In the genomic region with DNA sequence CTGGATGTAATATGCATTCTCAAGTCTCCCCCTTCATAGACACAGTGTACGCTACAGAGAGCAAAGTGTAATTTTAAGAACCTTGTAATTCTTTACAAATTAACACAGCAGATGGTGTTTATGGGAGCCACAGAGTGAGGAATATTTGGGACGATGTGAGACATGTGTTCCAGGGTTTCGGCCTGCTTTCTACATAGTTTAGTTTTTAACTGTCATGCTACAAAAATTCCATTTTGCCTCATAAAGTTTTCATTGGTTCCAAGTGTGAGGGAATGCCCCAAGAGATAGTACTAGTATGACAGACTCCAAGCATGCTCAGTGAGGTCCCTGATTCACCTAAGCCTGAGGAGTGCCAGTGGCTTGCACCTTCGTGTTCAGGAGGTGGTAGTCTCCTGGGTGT, we compare ENCODE assay signal across 20 cellular contexts.
DNase-seq lines count a peak whose midpoint lies in the region; ATAC-seq, FAIRE-seq and TF ChIP-seq lines count a peak whose summit lies in the region.
"Had no signal": no experiment of that assay in that cellular context is flagged by ENCODE, and none has a peak within 500 bp of the region (broad histone marks: within the 10 kb centered on the region; RNA-seq: fewer than 3 reads in every experiment).

No MANE protein-coding gene starts in this region.

- DNase-seq in AG20443 (ENCODE audit: low spot score) (peak; percentile 11), GM03348 (ENCODE audit: low spot score) (peak; percentile 49), K562 (ENCODE audit: extremely low read depth in 1 of 4, low spot score in 3 of 4) (no peak), smooth muscle cell (lab: John Stamatoyannopoulos, UW; ENCODE audit: unreplicated experiment) (no peak), NCI-H345 (lab: John Stamatoyannopoulos, UW) (no peak), endodermal cell (no peak)
- DNase-seq: C1 segment of cervical spinal cord; CD8-positive, alpha-beta T cell; MM.1S; NCI-H1048; NCI-H1417 treated with DMSO at 0.1 percent for 48 hours; NCI-H1930; NCI-H446; NCI-H526; Peyer's patch had no signal

- TF ChIP-seq EP300 in K562 (IDR thresholded peaks at IDR 0.05; ENCODE audit: low read length), result no peak

- in situ Hi-C loops in K562 (cut with MboI), result no loop called here

- no peak for FAIRE-seq in K562 (lab: Jason Lieb, UNC)
- FAIRE-seq: A549, GM12891, GM18507 had no signal

- POLR2A ChIA-PET in K562 (lab: Yijun Ruan, JAX), result no interaction called here

- BruUV-seq in K562 (replicated peaks; lab: Mats Ljungman, UMichigan), result no TSS peak

- no peak overlapping the region for H3K9ac ChIP-seq in K562 (ENCODE audit: insufficient read depth in 1 of 2, low read depth in 2 of 2, low read length in 2 of 2)
- H3K9ac ChIP-seq in smooth muscle cell (ENCODE audit: low read depth), result no peak overlapping the region
- H3K9ac ChIP-seq in endodermal cell (ENCODE audit: extremely low read depth, low read length, poor library complexity, severe bottlenecking), result no peak overlapping the region

- H3K79me2 ChIP-seq in K562 (ENCODE audit: control insufficient read depth, insufficient read depth, low read length), result no peaks in the 10 kb centered on the region
- no peaks in the 10 kb centered on the region for H3K79me2 ChIP-seq in smooth muscle cell (ENCODE audit: low read depth)

- H3F3A ChIP-seq in smooth muscle cell (ENCODE audit: low read depth), result no peaks in the 10 kb centered on the region

- peaks cover 2% of the 10 kb centered on the region for H3K9me3 Mint-ChIP-seq in endodermal cell

- intact Hi-C loops in K562 (cut with micrococcal nuclease), result loop anchor here (5.0 kb wide), 1 partner anchor 53 kb away; no protein-coding TSS in a partner anchor

- peaks cover 4% of the 10 kb centered on the region for H3K27me3 Mint-ChIP-seq in endodermal cell (ENCODE audit: insufficient read depth)

- no peak overlapping the region for H3K27ac Mint-ChIP-seq in endodermal cell
- H3K27ac Mint-ChIP-seq: CD8-positive, alpha-beta T cell had no signal

- H3K4me3 ChIP-seq in K562 (no peak overlapping the region), smooth muscle cell (no peak overlapping the region), endodermal cell (ENCODE audit: low read length) (no peak overlapping the region)
- H3K4me3 ChIP-seq: A549, Peyer's patch had no signal

- no peaks in the 10 kb centered on the region for H3K36me3 Mint-ChIP-seq in endodermal cell (ENCODE audit: low read depth)
- H3K36me3 Mint-ChIP-seq: CD8-positive, alpha-beta T cell had no signal

- H3K4me1 ChIP-seq in K562 (replicated peaks in 1 of 2; ENCODE audit: control insufficient read depth in 2 of 2, insufficient read depth in 2 of 2, low read length in 2 of 2), result peaks cover 0 to 16% of the 10 kb centered on the region in 2 experiments; a peak in 2 of 5 replicates
- H3K4me1 ChIP-seq in smooth muscle cell (ENCODE audit: low read depth), result no peaks in the 10 kb centered on the region
- no peaks in the 10 kb centered on the region for H3K4me1 ChIP-seq in endodermal cell (ENCODE audit: control insufficient read depth, insufficient read depth, low read length)
- H3K4me1 ChIP-seq: A549, Peyer's patch had no signal

- TF ChIP-seq POLR2A in K562 (conservative IDR thresholded peaks at IDR 0.05), result no peak

- TF ChIP-seq RAD21 in K562 (CRISPR knock-in tag; conservative IDR thresholded peaks at IDR 0.05 in 1 of 2, IDR thresholded peaks at IDR 0.05 in 1 of 2), result no peak

- H2AFZ ChIP-seq in K562 (ENCODE audit: low read depth, low read length) (peak overlapping the region; percentile 43), smooth muscle cell (ENCODE audit: low read depth) (peak overlapping the region; percentile 45)

- H3K4me1 Mint-ChIP-seq in endodermal cell, result peaks cover 8% of the 10 kb centered on the region

- H3K9me3 ChIP-seq in K562 (replicated peaks; ENCODE audit: control insufficient read depth, insufficient read depth, low read depth, low read length), result no peaks in the 10 kb centered on the region
- H3K9me3 ChIP-seq in smooth muscle cell (replicated peaks; ENCODE audit: low read depth), result no peaks in the 10 kb centered on the region
- no peaks in the 10 kb centered on the region for H3K9me3 ChIP-seq in endodermal cell (ENCODE audit: control insufficient read depth, low read length)
- H3K9me3 ChIP-seq: A549, Peyer's patch had no signal

- no peak overlapping the region for H3K4me3 Mint-ChIP-seq in endodermal cell
- H3K4me3 Mint-ChIP-seq: CD8-positive, alpha-beta T cell had no signal

- H3K9me1 ChIP-seq in K562 (ENCODE audit: control insufficient read depth, insufficient read depth, low read length), result no peaks in the 10 kb centered on the region

- TF ChIP-seq CTCF in K562 (IDR thresholded peaks at IDR 0.05 in 2 of 3, conservative IDR thresholded peaks at IDR 0.05 in 1 of 3; ENCODE audit: insufficient read depth in 2 of 3, low read depth in 1 of 3, low read length in 3 of 3) (no peak), smooth muscle cell (IDR thresholded peaks at IDR 0.05; ENCODE audit: borderline replicate concordance, insufficient read depth, poor library complexity, severe bottlenecking) (no peak), endodermal cell (conservative IDR thresholded peaks at IDR 0.05) (no peak)

- H4K20me1 ChIP-seq in K562 (replicated peaks; ENCODE audit: control insufficient read depth, insufficient read depth, low read length), result no peaks in the 10 kb centered on the region
- no peaks in the 10 kb centered on the region for H4K20me1 ChIP-seq in smooth muscle cell (ENCODE audit: low read depth)

- ATAC-seq in K562 (peak; percentile 58), GM18870 (IDR thresholded peaks at IDR 0.05; ENCODE audit: unreplicated experiment) (no peak)
- ATAC-seq: A549; CD8-positive, alpha-beta T cell; SK-N-SH treated with all-trans-retinoic acid at 6 μM for 48 hours had no signal

- no peak overlapping the region for H3K27ac ChIP-seq in K562 (ENCODE audit: extremely low read depth, low read depth, low read length)
- no peak overlapping the region for H3K27ac ChIP-seq in smooth muscle cell (ENCODE audit: low read depth)
- H3K27ac ChIP-seq in endodermal cell (ENCODE audit: low read depth, low read length), result no peak overlapping the region
- H3K27ac ChIP-seq: A549, Peyer's patch had no signal

- CTCF ChIA-PET in K562 (lab: Yijun Ruan, JAX; ENCODE audit: low intra/inter-chr PET ratio), result no interaction called here

- no peaks in the 10 kb centered on the region for H3K36me3 ChIP-seq in K562 (ENCODE audit: control insufficient read depth, insufficient read depth, low read length)
- no peaks in the 10 kb centered on the region for H3K36me3 ChIP-seq in smooth muscle cell (ENCODE audit: low read depth)
- no peaks in the 10 kb centered on the region for H3K36me3 ChIP-seq in endodermal cell (ENCODE audit: control insufficient read depth, insufficient read depth, low read length)
- H3K36me3 ChIP-seq: Peyer's patch had no signal

- no peaks in the 10 kb centered on the region for H3K27me3 ChIP-seq in K562 (ENCODE audit: control insufficient read depth in 2 of 2, insufficient read depth in 2 of 2, low read length in 2 of 2)
- H3K27me3 ChIP-seq in smooth muscle cell (ENCODE audit: low read depth), result peaks cover 10% of the 10 kb centered on the region
- no peaks in the 10 kb centered on the region for H3K27me3 ChIP-seq in endodermal cell (ENCODE audit: control insufficient read depth, insufficient read depth, low read length, poor library complexity, severe bottlenecking)
- H3K27me3 ChIP-seq: Peyer's patch had no signal

- H3K4me2 ChIP-seq in K562 (ENCODE audit: insufficient read depth, low read length) (no peak overlapping the region), smooth muscle cell (no peak overlapping the region)
- H3K4me2 ChIP-seq: A549 had no signal

- WGBS in K562 (ENCODE audit: insufficient coverage, low coverage, missing lambda C conversion rate), result 46% methylated on average over 4 of the region's 4 CpGs
- WGBS in smooth muscle cell (ENCODE audit: low lambda C conversion rate), result 42% methylated on average over 4 of the region's 4 CpGs
- 81 to 91% methylated on average over 2 to 4 of the region's 4 CpGs for WGBS in endodermal cell (ENCODE audit: insufficient coverage in 1 of 2, insufficient read length in 1 of 2), 2 experiments

TF ChIP-seq in K562, 482 proteins besides CTCF, POLR2A, EP300 and RAD21 (continues in another document):
- TF ChIP-seq BCL6 (CRISPR knock-in tag; IDR thresholded peaks at IDR 0.05) (no peak), DPF2 (IDR thresholded peaks at IDR 0.05) (no peak), ZFP1 (CRISPR knock-in tag; IDR thresholded peaks at IDR 0.05) (no peak), KHSRP (IDR thresholded peaks at IDR 0.05) (no peak), SRF (CRISPR knock-in tag; IDR thresholded peaks at IDR 0.05) (no peak), ZNF644 (tag; IDR thresholded peaks at IDR 0.05; ENCODE audit: low read depth) (no peak)
- TF ChIP-seq, protein P1, sequence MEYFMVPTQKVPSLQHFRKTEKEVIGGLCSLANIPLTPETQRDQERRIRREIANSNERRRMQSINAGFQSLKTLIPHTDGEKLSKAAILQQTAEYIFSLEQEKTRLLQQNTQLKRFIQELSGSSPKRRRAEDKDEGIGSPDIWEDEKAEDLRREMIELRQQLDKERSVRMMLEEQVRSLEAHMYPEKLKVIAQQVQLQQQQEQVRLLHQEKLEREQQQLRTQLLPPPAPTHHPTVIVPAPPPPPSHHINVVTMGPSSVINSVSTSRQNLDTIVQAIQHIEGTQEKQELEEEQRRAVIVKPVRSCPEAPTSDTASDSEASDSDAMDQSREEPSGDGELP (CRISPR knock-in tag; IDR thresholded peaks at IDR 0.05; ENCODE audit: borderline replicate concordance), result no peak
- TF ChIP-seq, protein P2, sequence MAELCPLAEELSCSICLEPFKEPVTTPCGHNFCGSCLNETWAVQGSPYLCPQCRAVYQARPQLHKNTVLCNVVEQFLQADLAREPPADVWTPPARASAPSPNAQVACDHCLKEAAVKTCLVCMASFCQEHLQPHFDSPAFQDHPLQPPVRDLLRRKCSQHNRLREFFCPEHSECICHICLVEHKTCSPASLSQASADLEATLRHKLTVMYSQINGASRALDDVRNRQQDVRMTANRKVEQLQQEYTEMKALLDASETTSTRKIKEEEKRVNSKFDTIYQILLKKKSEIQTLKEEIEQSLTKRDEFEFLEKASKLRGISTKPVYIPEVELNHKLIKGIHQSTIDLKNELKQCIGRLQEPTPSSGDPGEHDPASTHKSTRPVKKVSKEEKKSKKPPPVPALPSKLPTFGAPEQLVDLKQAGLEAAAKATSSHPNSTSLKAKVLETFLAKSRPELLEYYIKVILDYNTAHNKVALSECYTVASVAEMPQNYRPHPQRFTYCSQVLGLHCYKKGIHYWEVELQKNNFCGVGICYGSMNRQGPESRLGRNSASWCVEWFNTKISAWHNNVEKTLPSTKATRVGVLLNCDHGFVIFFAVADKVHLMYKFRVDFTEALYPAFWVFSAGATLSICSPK (IDR thresholded peaks at IDR 0.05; ENCODE audit: borderline replicate concordance), result no peak
- TF ChIP-seq, protein P3, sequence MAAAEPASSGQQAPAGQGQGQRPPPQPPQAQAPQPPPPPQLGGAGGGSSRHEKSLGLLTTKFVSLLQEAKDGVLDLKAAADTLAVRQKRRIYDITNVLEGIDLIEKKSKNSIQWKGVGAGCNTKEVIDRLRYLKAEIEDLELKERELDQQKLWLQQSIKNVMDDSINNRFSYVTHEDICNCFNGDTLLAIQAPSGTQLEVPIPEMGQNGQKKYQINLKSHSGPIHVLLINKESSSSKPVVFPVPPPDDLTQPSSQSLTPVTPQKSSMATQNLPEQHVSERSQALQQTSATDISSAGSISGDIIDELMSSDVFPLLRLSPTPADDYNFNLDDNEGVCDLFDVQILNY (CRISPR knock-in tag; IDR thresholded peaks at IDR 0.05), result no peak

Comparison
In these comparisons a context has a peak if more than half of its experiments do, and no peak if none do; other contexts are left out.
1. DNase-seq: peak in AG20443 (single experiment) and GM03348 (single experiment); none in K562 (0 of 4), smooth muscle cell (single experiment), NCI-H345 (single experiment) and endodermal cell (single experiment).